ENCODE assay signal across 15 cellular contexts in genomic region chr20:40703981-40704530, GRCh38.
"Had no signal": no experiment of that assay in that cellular context is flagged by ENCODE, and none has a peak within 500 bp of the region (broad histone marks: within the 10 kb centered on the region; RNA-seq: fewer than 3 reads in every experiment).

No MANE protein-coding gene starts in this region.

- H3K27ac Mint-ChIP-seq: activated CD4-positive, alpha-beta memory T cell treated with anti-CD3 and anti-CD28 coated beads, Interleukin-2, amount 10 ng/mL, durations not matched to agents 7 days and 5 days; activated naive CD8-positive, alpha-beta T cell treated with anti-CD3 and anti-CD28 coated beads, Interleukin-2, amount 10 ng/mL, durations not matched to agents 7 days and 5 days; activated T-cell treated with anti-CD3 and anti-CD28 coated beads, Interleukin-2, amount 50 U/mL, for 72 hours; memory B cell; nephron; stimulated activated naive CD8-positive, alpha-beta T cell treated with anti-CD3 and anti-CD28 coated beads, Interleukin-15, amount 100 ng/mL, for 72 hours had no signal

- H3K9me3 Mint-ChIP-seq: activated CD4-positive, alpha-beta memory T cell treated with anti-CD3 and anti-CD28 coated beads, Interleukin-2, amount 10 ng/mL, durations not matched to agents 7 days and 5 days; activated naive CD8-positive, alpha-beta T cell treated with anti-CD3 and anti-CD28 coated beads, Interleukin-2, amount 10 ng/mL, durations not matched to agents 7 days and 5 days; activated T-cell treated with anti-CD3 and anti-CD28 coated beads, Interleukin-2, amount 50 U/mL, for 72 hours; memory B cell; stimulated activated naive CD8-positive, alpha-beta T cell treated with anti-CD3 and anti-CD28 coated beads, Interleukin-15, amount 100 ng/mL, for 72 hours had no signal

- H3K27ac ChIP-seq: uterus, VCaP had no signal

- H3K27me3 Mint-ChIP-seq: stimulated activated naive CD8-positive, alpha-beta T cell treated with anti-CD3 and anti-CD28 coated beads, Interleukin-15, amount 100 ng/mL, for 72 hours had no signal

- H3K27me3 ChIP-seq: uterus had no signal

- H3K4me1 Mint-ChIP-seq: activated CD4-positive, alpha-beta memory T cell treated with anti-CD3 and anti-CD28 coated beads, Interleukin-2, amount 10 ng/mL, durations not matched to agents 7 days and 5 days; activated naive CD8-positive, alpha-beta T cell treated with anti-CD3 and anti-CD28 coated beads, Interleukin-2, amount 10 ng/mL, durations not matched to agents 7 days and 5 days; memory B cell; stimulated activated naive CD8-positive, alpha-beta T cell treated with anti-CD3 and anti-CD28 coated beads, Interleukin-15, amount 100 ng/mL, for 72 hours had no signal

- H3K4me3 Mint-ChIP-seq: activated CD4-positive, alpha-beta memory T cell treated with anti-CD3 and anti-CD28 coated beads, Interleukin-2, amount 10 ng/mL, durations not matched to agents 7 days and 5 days; activated naive CD8-positive, alpha-beta T cell treated with anti-CD3 and anti-CD28 coated beads, Interleukin-2, amount 10 ng/mL, durations not matched to agents 7 days and 5 days; activated T-cell treated with anti-CD3 and anti-CD28 coated beads, Interleukin-2, amount 50 U/mL, for 72 hours; memory B cell; nephron; stimulated activated naive CD8-positive, alpha-beta T cell treated with anti-CD3 and anti-CD28 coated beads, Interleukin-15, amount 100 ng/mL, for 72 hours had no signal

- ATAC-seq: activated T-cell treated with anti-CD3 and anti-CD28 coated beads, Interleukin-2, amount 50 U/mL, for 72 hours; left lobe of liver; stimulated activated naive CD8-positive, alpha-beta T cell treated with anti-CD3 and anti-CD28 coated beads, Interleukin-15, amount 100 ng/mL, for 72 hours had no signal

- H3K4me3 ChIP-seq: dorsolateral prefrontal cortex, uterus had no signal

- H3K36me3 ChIP-seq: uterus had no signal

- DNase-seq: activated CD4-positive, alpha-beta memory T cell treated with anti-CD3 and anti-CD28 coated beads, Interleukin-2, amount 10 ng/mL, durations not matched to agents 7 days and 5 days; activated CD8-positive, alpha-beta memory T cell treated with anti-CD3 and anti-CD28 coated beads, Interleukin-2, amount 50 U/mL, for 4 hours; activated naive CD8-positive, alpha-beta T cell treated with anti-CD3 and anti-CD28 coated beads, Interleukin-2, amount 10 ng/mL, durations not matched to agents 7 days and 5 days; activated T-cell treated with anti-CD3 and anti-CD28 coated beads, Interleukin-2, amount 50 U/mL, for 72 hours; dorsolateral prefrontal cortex; foreskin melanocyte; head of caudate nucleus; stimulated activated CD4-positive, alpha-beta T cell treated with anti-CD3 and anti-CD28 coated beads, Interleukin-15, amount 100 ng/mL, for 24 hours; stimulated activated CD4-positive, alpha-beta T cell treated with anti-CD3 and anti-CD28 coated beads, Interleukin-4, amount 100 ng/mL, for 24 hours; stimulated activated naive CD8-positive, alpha-beta T cell treated with anti-CD3 and anti-CD28 coated beads, Interleukin-15, amount 100 ng/mL, for 72 hours; uterus had no signal

- H3K36me3 Mint-ChIP-seq: activated naive CD8-positive, alpha-beta T cell treated with anti-CD3 and anti-CD28 coated beads, Interleukin-2, amount 10 ng/mL, durations not matched to agents 7 days and 5 days; memory B cell had no signal

- H3K9me3 ChIP-seq: uterus had no signal

- H3K4me1 ChIP-seq: uterus had no signal
